15 cellular contexts compared by ENCODE assay signal in the genomic region with DNA sequence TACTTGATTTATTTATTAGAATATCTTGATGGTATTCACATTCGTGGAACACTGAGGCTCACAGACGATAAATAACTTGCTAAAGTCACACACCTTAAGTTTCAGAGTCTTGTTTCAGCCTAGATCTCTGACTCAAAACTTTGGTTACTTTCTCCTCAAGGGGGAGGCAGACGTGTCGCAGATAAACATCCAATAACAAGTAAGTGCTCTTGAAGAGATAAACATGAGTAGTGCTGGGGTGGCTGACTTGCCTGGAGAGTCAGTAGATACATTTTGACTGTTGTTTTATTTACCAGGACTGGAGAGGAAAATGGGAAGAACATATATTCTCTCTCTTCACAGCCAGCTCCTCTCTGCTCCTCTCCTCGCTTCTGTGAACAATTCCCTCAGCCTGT.
"Had no signal": no experiment of that assay in that cellular context is flagged by ENCODE, and none has a peak within 500 bp of the region (broad histone marks: within the 10 kb centered on the region; RNA-seq: fewer than 3 reads in every experiment).

No MANE protein-coding gene starts in this region.

- H3K27ac ChIP-seq: brain microvascular endothelial cell, colonic mucosa, esophagus squamous epithelium, lower lobe of right lung had no signal

- H3K36me3 ChIP-seq: brain microvascular endothelial cell, colonic mucosa, esophagus squamous epithelium, lower lobe of right lung had no signal

- ATAC-seq: left colon, lower lobe of right lung had no signal

- DNase-seq: activated B cell treated with CpG ODN at 0.5 μM for 24 hours; activated CD4-positive, alpha-beta memory T cell treated with anti-CD3 and anti-CD28 coated beads, Interleukin-2, amount 10 ng/mL, durations not matched to agents 7 days and 5 days; activated CD4-positive, alpha-beta T cell treated with anti-CD3 and anti-CD28 coated beads for 4 hours; activated naive CD4-positive, alpha-beta T cell treated with Interleukin-2 at 50 U/mL for 16 hours; activated naive CD8-positive, alpha-beta T cell treated with anti-CD3 and anti-CD28 coated beads, Interleukin-2, amount 10 ng/mL, durations not matched to agents 7 days and 5 days; activated T-cell treated with anti-CD3 and anti-CD28 coated beads, Interleukin-2, amount 50 U/mL, for 24 hours; aorta; brain microvascular endothelial cell; central memory CD4-positive, alpha-beta T cell; colonic mucosa; esophagus squamous epithelium; left colon; lower lobe of right lung; nucleus accumbens; stimulated activated naive CD4-positive, alpha-beta T cell had no signal

- H3K9me3 ChIP-seq: colonic mucosa, esophagus squamous epithelium, lower lobe of right lung had no signal

- H3K27me3 ChIP-seq: colonic mucosa had no signal

- H3K4me1 ChIP-seq: colonic mucosa, esophagus squamous epithelium, lower lobe of right lung had no signal

- H3K4me3 ChIP-seq: colonic mucosa, esophagus squamous epithelium, lower lobe of right lung had no signal
